In genomic region chr1:7558041-7558461, GRCh38 we compare ENCODE assay signal across 31 cellular contexts.
A peak's percentile ranks its signal among the peaks of the same experiment; 100 is the strongest.
DNase-seq lines count a peak whose midpoint lies in the region; ATAC-seq and TF ChIP-seq lines count a peak whose summit lies in the region.
"Had no signal": no experiment of that assay in that cellular context is flagged by ENCODE, and none has a peak within 500 bp of the region (broad histone marks: within the 10 kb centered on the region; RNA-seq: fewer than 3 reads in every experiment).

No MANE protein-coding gene starts in this region.

- no peaks in the 10 kb centered on the region for H3K27me3 ChIP-seq in osteoblast (ENCODE audit: insufficient read depth, low read length)
- H3K27me3 ChIP-seq in uterus, result no peaks in the 10 kb centered on the region
- H3K27me3 ChIP-seq: breast epithelium, testis had no signal

- no peaks in the 10 kb centered on the region for H4K20me1 ChIP-seq in osteoblast (ENCODE audit: insufficient read depth, low read length)

- peaks cover 3% of the 10 kb centered on the region for H3K4me1 Mint-ChIP-seq in Calu3 (ENCODE audit: low read depth, unreplicated experiment)
- H3K4me1 Mint-ChIP-seq: CD4-positive, alpha-beta memory T cell had no signal

- no peak overlapping the region for H3K4me2 ChIP-seq in osteoblast (ENCODE audit: insufficient read depth, low read length)

- BruUV-seq in Calu3 (replicated peaks; lab: Mats Ljungman, UMichigan), result no TSS peak

- no peak for TF ChIP-seq POLR2A in uterus (IDR thresholded peaks at IDR 0.05)

- H3K36me3 ChIP-seq in osteoblast (ENCODE audit: insufficient read depth, low read length) (no peaks in the 10 kb centered on the region), uterus (no peaks in the 10 kb centered on the region)
- H3K36me3 ChIP-seq: breast epithelium, lower lobe of right lung had no signal

- H3K4me1 ChIP-seq in osteoblast (ENCODE audit: insufficient read depth, low read length) (peaks cover 4% of the 10 kb centered on the region), uterus (peaks cover 0 to under 1% of the 10 kb centered on the region in 2 donors)
- H3K4me1 ChIP-seq: breast epithelium, lower lobe of right lung had no signal

- peak; percentile 30 to 36 for ATAC-seq in left cardiac atrium
- ATAC-seq: lower lobe of right lung; naive thymus-derived CD8-positive, alpha-beta T cell; PC-3; WTC11 had no signal

- H2AFZ ChIP-seq in osteoblast (ENCODE audit: low read length), result no peak overlapping the region

- peak; percentile 7 for DNase-seq in NCI-H2171 treated with DMSO at 0.1 percent for 48 hours (lab: John Stamatoyannopoulos, UW)
- DNase-seq in NCI-H2171 (lab: John Stamatoyannopoulos, UW), result no peak
- DNase-seq in SK-N-DZ (ENCODE audit: low spot score), result peak; percentile 65
- DNase-seq in left cardiac atrium, result peak; percentile 33
- DNase-seq in osteoblast (ENCODE audit: insufficient read length, low spot score, missing footprints), result peak; percentile 49
- no peak for DNase-seq in HuH-7 (ENCODE audit: low spot score)
- DNase-seq in Calu3, result no peak
- no peak for DNase-seq in uterus
- DNase-seq: 8988T; activated CD4-positive, alpha-beta T cell treated with anti-CD3 and anti-CD28 coated beads, Interleukin-2, amount 10 ng/mL, durations not matched to agents 24 days and 14 days; activated gamma-delta T cell; activated naive CD8-positive, alpha-beta T cell treated with anti-CD3 and anti-CD28 coated beads for 36 hours; anterior cingulate cortex; CD4-positive, alpha-beta memory T cell; effector memory CD4-positive, alpha-beta T cell; islet precursor cell; KBM-7; lower lobe of right lung; naive thymus-derived CD8-positive, alpha-beta T cell; NCI-H1092 treated with DMSO at 0.1 percent for 48 hours; NCI-H187; NCI-H524; NK-92 treated with Interleukin-12 subunit alpha and Interleukin-12 subunit beta, amount 100 ng/mL, for 24 hours; PC-3; small intestine; testis had no signal

- H3K9me3 ChIP-seq in osteoblast (ENCODE audit: low read depth, low read length) (no peaks in the 10 kb centered on the region), uterus (no peaks in the 10 kb centered on the region)
- H3K9me3 ChIP-seq: breast epithelium, lower lobe of right lung, testis had no signal

- H3K27ac ChIP-seq in osteoblast (ENCODE audit: low read depth, low read length) (no peak overlapping the region), uterus (no peak overlapping the region)
- H3K27ac ChIP-seq: breast epithelium, coronary artery, epithelial cell of prostate, lower lobe of right lung, testis had no signal

- no peaks in the 10 kb centered on the region for H3K36me3 Mint-ChIP-seq in Calu3 (ENCODE audit: insufficient read depth, unreplicated experiment)
- H3K36me3 Mint-ChIP-seq: activated naive CD8-positive, alpha-beta T cell treated with anti-CD3 and anti-CD28 coated beads for 36 hours; CD4-positive, alpha-beta memory T cell; naive thymus-derived CD8-positive, alpha-beta T cell; WTC11 had no signal

- no peaks in the 10 kb centered on the region for H3K27me3 Mint-ChIP-seq in Calu3 (ENCODE audit: unreplicated experiment)

- no peaks in the 10 kb centered on the region for H3K9me3 Mint-ChIP-seq in Calu3 (ENCODE audit: low read depth, unreplicated experiment)
- H3K9me3 Mint-ChIP-seq: activated CD4-positive, alpha-beta T cell treated with anti-CD3 and anti-CD28 coated beads, Interleukin-2, amount 10 ng/mL, durations not matched to agents 24 days and 14 days; activated naive CD8-positive, alpha-beta T cell treated with anti-CD3 and anti-CD28 coated beads for 36 hours; CD4-positive, alpha-beta memory T cell; naive thymus-derived CD8-positive, alpha-beta T cell; stimulated activated naive CD8-positive, alpha-beta T cell treated with anti-CD3 and anti-CD28 coated beads, Interleukin-15, Interleukin-2, amounts not matched to agents 100 ng/mL and 50 ng/mL, for 24 hours had no signal

- no peaks in the 10 kb centered on the region for H3K79me2 ChIP-seq in osteoblast (ENCODE audit: insufficient read depth, low read length)

- CTCF ChIA-PET in Calu3 (lab: Charles Lee), result interaction anchor here (0.6 kb wide), 1 partner anchor 756 kb away, joined by 3 read pairs; no protein-coding TSS in a partner anchor

- no peak overlapping the region for H3K4me3 Mint-ChIP-seq in Calu3 (ENCODE audit: low read depth, unreplicated experiment)
- H3K4me3 Mint-ChIP-seq: activated CD4-positive, alpha-beta T cell treated with anti-CD3 and anti-CD28 coated beads, Interleukin-2, amount 10 ng/mL, durations not matched to agents 24 days and 14 days; activated naive CD8-positive, alpha-beta T cell treated with anti-CD3 and anti-CD28 coated beads for 36 hours; CD4-positive, alpha-beta memory T cell; naive thymus-derived CD8-positive, alpha-beta T cell; stimulated activated naive CD8-positive, alpha-beta T cell treated with anti-CD3 and anti-CD28 coated beads, Interleukin-15, Interleukin-2, amounts not matched to agents 100 ng/mL and 50 ng/mL, for 24 hours; WTC11 had no signal

- no peak for TF ChIP-seq CTCF in osteoblast (IDR thresholded peaks at IDR 0.05; ENCODE audit: extremely low read depth, low read depth, low read length)
- TF ChIP-seq CTCF in Calu3 (IDR thresholded peaks at IDR 0.05; ENCODE audit: unreplicated experiment), result no peak
- TF ChIP-seq CTCF in uterus (IDR thresholded peaks at IDR 0.05), result no peak

- no peak overlapping the region for H3K4me3 ChIP-seq in osteoblast (ENCODE audit: insufficient read depth, low read length)
- no peak overlapping the region for H3K4me3 ChIP-seq in uterus
- H3K4me3 ChIP-seq: breast epithelium, coronary artery, lower lobe of right lung, testis had no signal

- intact Hi-C loops in left cardiac atrium (cut with DNase I) (no loop called here), Calu3 (cut with micrococcal nuclease; ENCODE audit: unreplicated experiment) (no loop called here), uterus (cut with DNase I; ENCODE audit: low total_unique reads) (no loop called here)

- H3K27ac Mint-ChIP-seq in Calu3 (ENCODE audit: unreplicated experiment), result no peak overlapping the region
- H3K27ac Mint-ChIP-seq: activated CD4-positive, alpha-beta T cell treated with anti-CD3 and anti-CD28 coated beads, Interleukin-2, amount 10 ng/mL, durations not matched to agents 24 days and 14 days; activated naive CD8-positive, alpha-beta T cell treated with anti-CD3 and anti-CD28 coated beads for 36 hours; CD4-positive, alpha-beta memory T cell; naive thymus-derived CD8-positive, alpha-beta T cell; stimulated activated naive CD8-positive, alpha-beta T cell treated with anti-CD3 and anti-CD28 coated beads, Interleukin-15, Interleukin-2, amounts not matched to agents 100 ng/mL and 50 ng/mL, for 24 hours; WTC11 had no signal

Comparison
In these comparisons a context has a peak if more than half of its experiments do, and no peak if none do; other contexts are left out.
1. DNase-seq: peak in NCI-H2171 treated with DMSO at 0.1 percent for 48 hours (single experiment), SK-N-DZ (single experiment), left cardiac atrium (single experiment) and osteoblast (single experiment); none in NCI-H2171 (single experiment), HuH-7 (single experiment), Calu3 (single experiment) and uterus (0 of 2).